ENCODE assay signal across 16 cellular contexts in the genomic region with DNA sequence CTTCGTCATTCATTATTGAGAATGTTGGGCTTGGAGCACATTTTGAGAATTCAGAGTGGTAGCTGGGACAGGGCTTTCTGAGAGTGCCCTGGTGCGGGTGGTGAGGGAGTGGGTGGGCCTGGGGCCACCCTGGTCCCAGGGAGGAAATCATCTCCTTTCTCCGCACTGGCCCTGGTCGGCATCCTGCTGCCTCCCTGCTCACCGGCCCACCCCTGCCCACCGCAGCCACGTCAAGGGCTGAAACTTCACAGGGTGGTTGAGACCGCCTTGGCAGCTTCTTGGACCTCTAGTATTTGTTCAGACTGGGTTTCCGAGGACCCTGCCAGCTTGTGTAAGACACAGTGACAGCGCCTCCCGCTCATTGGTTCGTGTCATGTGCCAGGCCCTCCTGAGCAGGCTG. TPM values are rescaled to one million over a fixed set of nuclear protein-coding genes. Genes with fewer than 3 reads are reported as not detected.
DNase-seq lines count a peak whose midpoint lies in the region; ATAC-seq, FAIRE-seq and TF ChIP-seq lines count a peak whose summit lies in the region.
"Not testable (repeated sequence)": the region's sequence is repeated elsewhere in the genome, so short reads cannot be mapped to it uniquely, and the experiment has no call there.
"Had no signal": no experiment of that assay in that cellular context is flagged by ENCODE, and none has a peak within 500 bp of the region (broad histone marks: within the 10 kb centered on the region; RNA-seq: fewer than 3 reads in every experiment).

No MANE protein-coding gene starts in this region.

- WGBS in K562 (ENCODE audit: insufficient coverage, low coverage, missing lambda C conversion rate): 87% methylated on average over 3 of the region's 12 CpGs
- 99% methylated on average over 6 of the region's 12 CpGs; no CpG with 5 or more reads in 1 of the 2 experiments for WGBS in endodermal cell (ENCODE audit: insufficient coverage in 1 of 2, insufficient read length in 1 of 2), 2 experiments
- 91 to 93% methylated on average over 8 of the region's 12 CpGs for WGBS in sigmoid colon, 2 donors

- H3K4me3 ChIP-seq in Panc1 (ENCODE audit: low read depth in 2 of 2, low read length in 2 of 2); K562; endodermal cell (ENCODE audit: low read length); kidney (ENCODE audit: low read length in 2 of 2); sigmoid colon: not testable (repeated sequence)

- CTCF ChIA-PET in Panc1 (lab: Charles Lee); K562 (lab: Yijun Ruan, JAX; ENCODE audit: low intra/inter-chr PET ratio): not testable (repeated sequence)

- H3K4me2 ChIP-seq in K562 (ENCODE audit: insufficient read depth, low read length): not testable (repeated sequence)

- H3K4me1 ChIP-seq in Panc1 (ENCODE audit: control insufficient read depth, insufficient read depth, low read length); K562 (replicated peaks in 1 of 2; ENCODE audit: control insufficient read depth in 2 of 2, insufficient read depth in 2 of 2, low read length in 2 of 2); endodermal cell (ENCODE audit: control insufficient read depth, insufficient read depth, low read length); kidney (ENCODE audit: control insufficient read depth in 1 of 2, insufficient read depth in 1 of 2, low read depth in 1 of 2, low read length in 2 of 2); sigmoid colon: not testable (repeated sequence)

- H3K36me3 Mint-ChIP-seq in endodermal cell (ENCODE audit: low read depth): peaks cover 15% of the 10 kb centered on the region
- H3K36me3 Mint-ChIP-seq in osteocyte (ENCODE audit: unreplicated experiment): not testable (repeated sequence)

- not testable (repeated sequence) for H3K27me3 ChIP-seq in Panc1 (ENCODE audit: control insufficient read depth, insufficient read depth, low read length); K562 (ENCODE audit: control insufficient read depth in 2 of 2, insufficient read depth in 2 of 2, low read length in 2 of 2); endodermal cell (ENCODE audit: control insufficient read depth, insufficient read depth, low read length, poor library complexity, severe bottlenecking); sigmoid colon

- POLR2A ChIA-PET in Panc1 (lab: Charles Lee); K562 (lab: Yijun Ruan, JAX): not testable (repeated sequence)

- not testable (repeated sequence) for TF ChIP-seq EP300 in K562 (IDR thresholded peaks at IDR 0.05; ENCODE audit: low read length); sigmoid colon (IDR thresholded peaks at IDR 0.05)

- not testable (repeated sequence) for H3K27ac Mint-ChIP-seq in endodermal cell; osteocyte (ENCODE audit: unreplicated experiment)

- not testable (repeated sequence) for H3K4me1 Mint-ChIP-seq in endodermal cell; osteocyte (ENCODE audit: unreplicated experiment)

- DNase-seq in Panc1 (ENCODE audit: low read depth, low spot score); K562 (ENCODE audit: extremely low read depth in 1 of 4, low spot score in 3 of 4): not testable (repeated sequence)
- DNase-seq in endodermal cell (peak; percentile 16), kidney (peak; percentile 59), osteocyte (ENCODE audit: extremely low spot score, unreplicated experiment) (peak; percentile 67), posterior vena cava (ENCODE audit: low spot score) (peak; percentile 74), sigmoid colon (peak; percentile 32)

- BruUV-seq in Panc1 (replicated peaks; lab: Mats Ljungman, UMichigan): TSS peak; percentile 61
- BruUV-seq in K562 (replicated peaks; lab: Mats Ljungman, UMichigan): TSS peak; percentile 21

- not testable (repeated sequence) for TF ChIP-seq POLR2A in K562 (conservative IDR thresholded peaks at IDR 0.05); sigmoid colon (IDR thresholded peaks at IDR 0.05)

- H3K27ac ChIP-seq in Panc1 (ENCODE audit: low read length); K562 (ENCODE audit: extremely low read depth, low read depth, low read length); endodermal cell (ENCODE audit: low read depth, low read length); kidney (ENCODE audit: low read depth in 2 of 2, low read length in 2 of 2); sigmoid colon: not testable (repeated sequence)

- TF ChIP-seq CTCF in Panc1 (IDR thresholded peaks at IDR 0.05); K562 (IDR thresholded peaks at IDR 0.05 in 2 of 3, conservative IDR thresholded peaks at IDR 0.05 in 1 of 3; ENCODE audit: insufficient read depth in 2 of 3, low read depth in 1 of 3, low read length in 3 of 3); endodermal cell (conservative IDR thresholded peaks at IDR 0.05); kidney (IDR thresholded peaks at IDR 0.05; ENCODE audit: borderline replicate concordance, extremely low read depth, insufficient read depth); osteocyte (IDR thresholded peaks at IDR 0.05); sigmoid colon (IDR thresholded peaks at IDR 0.05): not testable (repeated sequence)

- not testable (repeated sequence) for H2AFZ ChIP-seq in K562 (ENCODE audit: low read depth, low read length)

- not testable (repeated sequence) for H3K9me3 ChIP-seq in Panc1 (ENCODE audit: control insufficient read depth, insufficient read depth, low read depth, low read length); K562 (replicated peaks; ENCODE audit: control insufficient read depth, insufficient read depth, low read depth, low read length); endodermal cell (ENCODE audit: control insufficient read depth, low read length); kidney (ENCODE audit: control insufficient read depth in 1 of 2, low read length in 2 of 2); sigmoid colon

- H3K27me3 Mint-ChIP-seq in endodermal cell (ENCODE audit: insufficient read depth); osteocyte (ENCODE audit: unreplicated experiment): not testable (repeated sequence)

- H3K9me3 Mint-ChIP-seq in endodermal cell; osteocyte (ENCODE audit: unreplicated experiment): not testable (repeated sequence)

- not testable (repeated sequence) for H3K4me3 Mint-ChIP-seq in endodermal cell; osteocyte (ENCODE audit: unreplicated experiment)

- intact Hi-C loops in Panc1 (cut with micrococcal nuclease; ENCODE audit: unreplicated experiment); K562 (cut with micrococcal nuclease); kidney (cut with DNase I); posterior vena cava (cut with DNase I); sigmoid colon (cut with DNase I): not testable (repeated sequence)

- not testable (repeated sequence) for FAIRE-seq in K562 (lab: Jason Lieb, UNC); kidney (lab: Jason Lieb, UNC)

- not testable (repeated sequence) for H4K20me1 ChIP-seq in K562 (replicated peaks; ENCODE audit: control insufficient read depth, insufficient read depth, low read length)

- H3K36me3 ChIP-seq in Panc1 (ENCODE audit: control insufficient read depth, insufficient read depth, low read length); K562 (ENCODE audit: control insufficient read depth, insufficient read depth, low read length); endodermal cell (ENCODE audit: control insufficient read depth, insufficient read depth, low read length); kidney (ENCODE audit: control insufficient read depth in 1 of 2, insufficient read depth in 2 of 2, low read length in 2 of 2): not testable (repeated sequence)
- H3K36me3 ChIP-seq in sigmoid colon: peaks cover 0 to 30% (median 0%) of the 10 kb centered on the region in 4 donors

- H3K9me1 ChIP-seq in K562 (ENCODE audit: control insufficient read depth, insufficient read depth, low read length): not testable (repeated sequence)

- not testable (repeated sequence) for H3K9ac ChIP-seq in K562 (ENCODE audit: insufficient read depth in 1 of 2, low read depth in 2 of 2, low read length in 2 of 2); endodermal cell (ENCODE audit: extremely low read depth, low read length, poor library complexity, severe bottlenecking); kidney (ENCODE audit: low read length in 2 of 2)

- not testable (repeated sequence) for TF ChIP-seq RAD21 in K562 (CRISPR knock-in tag; conservative IDR thresholded peaks at IDR 0.05 in 1 of 2, IDR thresholded peaks at IDR 0.05 in 1 of 2)

- H3K79me2 ChIP-seq in K562 (ENCODE audit: control insufficient read depth, insufficient read depth, low read length): not testable (repeated sequence)

- in situ Hi-C loops in Panc1 (cut with HindIII; ENCODE audit: low pct_unique_long_range_greater_than_20kb, low sequenced_read_pairs); K562 (cut with MboI): not testable (repeated sequence)

- ATAC-seq in Panc1, K562: not testable (repeated sequence)

RNA-seq across cellular contexts. Expression of a gene that starts 22.9 kb away (rescaled TPM):
- 27.4 TPM for total RNA-seq in Panc1 (2021; ENCODE audit: unreplicated experiment)
- polyA plus RNA-seq in Panc1 (2012; ENCODE audit: insufficient read length): 17.9 TPM
- 39.4 and 79.0 TPM in 2 replicates for total RNA-seq in K562 (2011; cell fraction: chromatin; rRNA removed; ENCODE audit: low replicate concordance)
- total RNA-seq in K562 (2011; cell fraction: nucleolus; rRNA removed): 31.7 and 39.9 TPM in 2 replicates
- total RNA-seq in K562 (2011; cell fraction: nucleoplasm; rRNA removed): 27.0 and 30.3 TPM in 2 replicates
- total RNA-seq in K562 (2014; rRNA removed): 14.9 and 20.4 TPM in 2 replicates
- 2.5 and 4.8 TPM in 2 replicates for total RNA-seq in K562 (2014; rRNA removed; fragmentation: Illumina TruSeq; extraction: Trizol)
- 8.3 and 9.9 TPM in 2 replicates for total RNA-seq in K562 (2015; rRNA removed; fragmentation: Illumina TruSeq; extraction: Trizol)
- total RNA-seq in K562 (2021): 25.2 and 31.5 TPM in 2 replicates
- polyA plus RNA-seq in K562 (2011; rRNA removed): 3.4 and 5.6 TPM in 2 replicates
- polyA plus RNA-seq in K562 (2011; cell fraction: cytosol; rRNA removed): 5.9 and 13.5 TPM in 2 replicates
- polyA plus RNA-seq in K562 (2011; cell fraction: nucleus; rRNA removed): 20.0 and 31.0 TPM in 2 replicates
- 15.4 and 44.4 TPM in 2 replicates for polyA plus RNA-seq in K562 (2012)
- 9.8 and 18.3 TPM in 2 replicates for polyA plus RNA-seq in K562 (2014; fragmentation: Illumina TruSeq; extraction: Trizol)
- polyA plus RNA-seq in K562 (2014; fragmentation: Nextera tagmentation; extraction: Ambion mirVana): under 1 TPM; 0.20 to 0.57 TPM
- polyA plus RNA-seq in K562 (2014; rRNA removed): 12.2 and 15.5 TPM in 2 replicates
- 3.7 and 4.3 TPM in 2 replicates for polyA minus RNA-seq in K562 (2011; rRNA and poly(A)+ RNA removed)
- polyA minus RNA-seq in K562 (2011; cell fraction: cytosol; rRNA and poly(A)+ RNA removed): 21.2 and 26.6 TPM in 2 replicates
- polyA minus RNA-seq in K562 (2011; cell fraction: nucleus; rRNA and poly(A)+ RNA removed): 8.5 and 10.3 TPM in 2 replicates
- total RNA-seq in endodermal cell: 10 to 100 TPM; 34.1 to 38.3 TPM
- polyA plus RNA-seq in endodermal cell (2013, experiment 1 of 2): 16.5 TPM
- 18.1 TPM for polyA plus RNA-seq in endodermal cell (2013, experiment 2 of 2)
- total RNA-seq in kidney: 21.6 TPM
- 8.1 TPM for polyA plus RNA-seq in kidney (ENCODE audit: insufficient read depth, low read depth, low replicate concordance)
- total RNA-seq in osteocyte: 29.7 and 32.6 TPM in 2 replicates
- total RNA-seq in posterior vena cava: 10 to 100 TPM; 24.6 to 25.2 TPM
- total RNA-seq in sigmoid colon: 10 to 100 TPM; 11.1 to 29.9 (median 17.0) TPM
- polyA plus RNA-seq in sigmoid colon: 10 to 100 TPM; 23.4 to 71.9 (median 37.9) TPM

RNA-seq across cellular contexts. Expression of a gene that starts 25.9 kb away (rescaled TPM):
- total RNA-seq in Panc1 (2021; ENCODE audit: unreplicated experiment): 9.8 TPM
- 23.7 TPM for polyA plus RNA-seq in Panc1 (2012; ENCODE audit: insufficient read length)
- 2.2 TPM in 1 of 2 replicates, not detected in the other for total RNA-seq in K562 (2011; cell fraction: chromatin; rRNA removed; ENCODE audit: low replicate concordance)
- total RNA-seq in K562 (2011; cell fraction: nucleolus; rRNA removed): 1.7 and 1.8 TPM in 2 replicates
- not detected in 2 replicates for total RNA-seq in K562 (2011; cell fraction: nucleoplasm; rRNA removed)
- total RNA-seq in K562 (2014; rRNA removed): not detected in 2 replicates
- total RNA-seq in K562 (2014; rRNA removed; fragmentation: Illumina TruSeq; extraction: Trizol): not detected in 2 replicates
- total RNA-seq in K562 (2015; rRNA removed; fragmentation: Illumina TruSeq; extraction: Trizol): not detected in 2 replicates
- total RNA-seq in K562 (2021): 0.38 TPM in 1 of 2 replicates, not detected in the other
- polyA plus RNA-seq in K562 (2011; rRNA removed): not detected in 2 replicates
- not detected in 2 replicates for polyA plus RNA-seq in K562 (2011; cell fraction: cytosol; rRNA removed)
- not detected in 2 replicates for polyA plus RNA-seq in K562 (2011; cell fraction: nucleus; rRNA removed)
- not detected in 2 replicates for polyA plus RNA-seq in K562 (2012)
- not detected in 2 replicates for polyA plus RNA-seq in K562 (2014; fragmentation: Illumina TruSeq; extraction: Trizol)
- not detected for polyA plus RNA-seq in K562 (2014; fragmentation: Nextera tagmentation; extraction: Ambion mirVana)
- not detected in 2 replicates for polyA plus RNA-seq in K562 (2014; rRNA removed)
- not detected in 2 replicates for polyA minus RNA-seq in K562 (2011; rRNA and poly(A)+ RNA removed)
- polyA minus RNA-seq in K562 (2011; cell fraction: cytosol; rRNA and poly(A)+ RNA removed): not detected in 2 replicates
- polyA minus RNA-seq in K562 (2011; cell fraction: nucleus; rRNA and poly(A)+ RNA removed): not detected in 2 replicates
- total RNA-seq in endodermal cell: 1 to 10 TPM; 1.2 to 2.3 TPM
- 0.39 TPM for polyA plus RNA-seq in endodermal cell (2013, experiment 1 of 2)
- 0.66 TPM for polyA plus RNA-seq in endodermal cell (2013, experiment 2 of 2)
- 1.9 TPM for total RNA-seq in kidney
- polyA plus RNA-seq in kidney (ENCODE audit: insufficient read depth, low read depth, low replicate concordance): 0.15 TPM
- 1.5 and 2.2 TPM in 2 replicates for total RNA-seq in osteocyte
- total RNA-seq in posterior vena cava: 1 to 10 TPM in 1 of 2 donors, under 1 TPM in 1; 0.37 to 1.1 TPM
- total RNA-seq in sigmoid colon: 1 to 10 TPM in 1 of 4 donors, under 1 TPM in 3; 0.27 to 3.9 (median 0.77) TPM
- 1 to 10 TPM in 1 of 3 donors, under 1 TPM in 1, not detected in 1; 0.92 to 1.9 TPM for polyA plus RNA-seq in sigmoid colon
- total RNA-seq: A673, Daoy had no signal
- polyA plus RNA-seq: AG04450; BJ; CD14-positive monocyte; CD4-positive, alpha-beta memory T cell had no signal

RNA-seq across cellular contexts. Expression of a gene that starts 58.6 kb away (rescaled TPM):
- not detected for total RNA-seq in Panc1 (2021; ENCODE audit: unreplicated experiment)
- 0.62 TPM for polyA plus RNA-seq in Panc1 (2012; ENCODE audit: insufficient read length)
- 0.28 and 0.77 TPM in 2 replicates for total RNA-seq in K562 (2011; cell fraction: chromatin; rRNA removed; ENCODE audit: low replicate concordance)
- 0.39 TPM in 1 of 2 replicates, not detected in the other for total RNA-seq in K562 (2011; cell fraction: nucleolus; rRNA removed)
- total RNA-seq in K562 (2011; cell fraction: nucleoplasm; rRNA removed): 0.22 TPM in 1 of 2 replicates, not detected in the other
- not detected in 2 replicates for total RNA-seq in K562 (2014; rRNA removed)
- total RNA-seq in K562 (2014; rRNA removed; fragmentation: Illumina TruSeq; extraction: Trizol): not detected in 2 replicates
- total RNA-seq in K562 (2015; rRNA removed; fragmentation: Illumina TruSeq; extraction: Trizol): not detected in 2 replicates
- total RNA-seq in K562 (2021): 0.13 TPM in 1 of 2 replicates, not detected in the other
- polyA plus RNA-seq in K562 (2011; rRNA removed): 0.04 TPM in 1 of 2 replicates, not detected in the other
- not detected in 2 replicates for polyA plus RNA-seq in K562 (2011; cell fraction: cytosol; rRNA removed)
- polyA plus RNA-seq in K562 (2011; cell fraction: nucleus; rRNA removed): 0.03 and 0.17 TPM in 2 replicates
- polyA plus RNA-seq in K562 (2012): 0.20 and 0.46 TPM in 2 replicates
- 0.06 TPM in 2 replicates for polyA plus RNA-seq in K562 (2014; fragmentation: Illumina TruSeq; extraction: Trizol)
- polyA plus RNA-seq in K562 (2014; fragmentation: Nextera tagmentation; extraction: Ambion mirVana): under 1 TPM; 0.04 to 0.06 TPM
- not detected in 2 replicates for polyA plus RNA-seq in K562 (2014; rRNA removed)
- 0.15 TPM in 1 of 2 replicates, not detected in the other for polyA minus RNA-seq in K562 (2011; rRNA and poly(A)+ RNA removed)
- polyA minus RNA-seq in K562 (2011; cell fraction: cytosol; rRNA and poly(A)+ RNA removed): not detected in 2 replicates
- 0.27 TPM in 1 of 2 replicates, not detected in the other for polyA minus RNA-seq in K562 (2011; cell fraction: nucleus; rRNA and poly(A)+ RNA removed)
- under 1 TPM in 1 of 2 donors, not detected in 1; 0.37 TPM for total RNA-seq in endodermal cell
- not detected for polyA plus RNA-seq in endodermal cell (2013, experiment 1 of 2)
- polyA plus RNA-seq in endodermal cell (2013, experiment 2 of 2): not detected
- 0.31 TPM for total RNA-seq in kidney
- not detected for polyA plus RNA-seq in kidney (ENCODE audit: insufficient read depth, low read depth, low replicate concordance)
- total RNA-seq in osteocyte: not detected in 2 replicates
- total RNA-seq in posterior vena cava: under 1 TPM; 0.10 to 0.28 TPM
- total RNA-seq in sigmoid colon: 1 to 10 TPM in 1 of 4 donors, under 1 TPM in 1, not detected in 2; 0.16 to 2.5 TPM
- under 1 TPM in 2 of 3 donors, not detected in 1; 0.06 to 0.60 TPM for polyA plus RNA-seq in sigmoid colon
- total RNA-seq: A172, Calu3 had no signal
- polyA plus RNA-seq: A549, AG04450, BJ, CD14-positive monocyte had no signal

RNA-seq across cellular contexts. Expression of a gene that starts 59.7 kb away (rescaled TPM):
- total RNA-seq in Panc1 (2021; ENCODE audit: unreplicated experiment): 23.3 TPM
- 50.3 TPM for polyA plus RNA-seq in Panc1 (2012; ENCODE audit: insufficient read length)
- total RNA-seq in K562 (2011; cell fraction: chromatin; rRNA removed; ENCODE audit: low replicate concordance): 2.2 and 6.3 TPM in 2 replicates
- 6.0 and 6.3 TPM in 2 replicates for total RNA-seq in K562 (2011; cell fraction: nucleolus; rRNA removed)
- 4.5 and 6.0 TPM in 2 replicates for total RNA-seq in K562 (2011; cell fraction: nucleoplasm; rRNA removed)
- 2.5 and 3.8 TPM in 2 replicates for total RNA-seq in K562 (2014; rRNA removed)
- total RNA-seq in K562 (2014; rRNA removed; fragmentation: Illumina TruSeq; extraction: Trizol): 1.5 and 2.3 TPM in 2 replicates
- total RNA-seq in K562 (2015; rRNA removed; fragmentation: Illumina TruSeq; extraction: Trizol): 2.8 and 2.9 TPM in 2 replicates
- total RNA-seq in K562 (2021): 2.3 and 3.9 TPM in 2 replicates
- 2.4 and 8.1 TPM in 2 replicates for polyA plus RNA-seq in K562 (2011; rRNA removed)
- 8.3 and 10.1 TPM in 2 replicates for polyA plus RNA-seq in K562 (2011; cell fraction: cytosol; rRNA removed)
- polyA plus RNA-seq in K562 (2011; cell fraction: nucleus; rRNA removed): 3.7 and 5.1 TPM in 2 replicates
- 3.5 and 13.7 TPM in 2 replicates for polyA plus RNA-seq in K562 (2012)
- 3.5 and 3.8 TPM in 2 replicates for polyA plus RNA-seq in K562 (2014; fragmentation: Illumina TruSeq; extraction: Trizol)
- polyA plus RNA-seq in K562 (2014; fragmentation: Nextera tagmentation; extraction: Ambion mirVana): 1 to 10 TPM; 2.0 to 2.8 TPM
- polyA plus RNA-seq in K562 (2014; rRNA removed): 1.4 and 3.7 TPM in 2 replicates
- polyA minus RNA-seq in K562 (2011; rRNA and poly(A)+ RNA removed): 5.2 and 5.3 TPM in 2 replicates
- 4.2 and 12.3 TPM in 2 replicates for polyA minus RNA-seq in K562 (2011; cell fraction: cytosol; rRNA and poly(A)+ RNA removed)
- polyA minus RNA-seq in K562 (2011; cell fraction: nucleus; rRNA and poly(A)+ RNA removed): 3.1 and 3.8 TPM in 2 replicates
- total RNA-seq in endodermal cell: 1 to 10 TPM in 1 of 2 donors, under 1 TPM in 1; 0.53 to 2.3 TPM
- polyA plus RNA-seq in endodermal cell (2013, experiment 1 of 2): 1.4 TPM
- polyA plus RNA-seq in endodermal cell (2013, experiment 2 of 2): not detected
- total RNA-seq in kidney: 17.5 TPM
- polyA plus RNA-seq in kidney (ENCODE audit: insufficient read depth, low read depth, low replicate concordance): 2.8 TPM
- total RNA-seq in osteocyte: 0.51 TPM in 1 of 2 replicates, not detected in the other
- 10 to 100 TPM in 1 of 2 donors, under 1 TPM in 1; 0.43 to 21.5 TPM for total RNA-seq in posterior vena cava
- 1 to 10 TPM in 3 of 4 donors, not detected in 1; 1.4 to 2.1 (median 1.8) TPM for total RNA-seq in sigmoid colon
- polyA plus RNA-seq in sigmoid colon: 1 to 10 TPM; 1.4 to 4.8 (median 4.5) TPM
